Comparison of ENCODE assay signal across 16 cellular contexts in genomic region chr5:107284822-107285510, GRCh38.
DNase-seq lines count a peak whose midpoint lies in the region; ATAC-seq, FAIRE-seq and TF ChIP-seq lines count a peak whose summit lies in the region.
"Had no signal": no experiment of that assay in that cellular context is flagged by ENCODE, and none has a peak within 500 bp of the region (broad histone marks: within the 10 kb centered on the region; RNA-seq: fewer than 3 reads in every experiment).

No MANE protein-coding gene starts in this region.

- TF ChIP-seq POLR2A in H54 (IDR thresholded peaks at IDR 0.05; ENCODE audit: low read depth, low read length), result no peak

- POLR2A ChIA-PET in RWPE1 (lab: Yijun Ruan, JAX; ENCODE audit: low non-redundant PET), result no interaction called here

- no peak for DNase-seq in H54 (ENCODE audit: insufficient read length, low spot score)
- DNase-seq in RWPE1 (ENCODE audit: low spot score), result peak; percentile 55
- peak; percentile 22 for DNase-seq in fibroblast of pulmonary artery (ENCODE audit: low read depth)
- peak; percentile 18 for DNase-seq in skeletal muscle cell (ENCODE audit: low read depth)
- DNase-seq: activated CD4-positive, CD25-positive, alpha-beta regulatory T cell treated with anti-CD3 and anti-CD28 coated beads, Interleukin-2, amount 50 U/mL, for 72 hours; heart left ventricle; left colon; NCI-H2029 treated with DMSO at 0.1 percent for 48 hours; NCI-H526; Peyer's patch; T-helper 1 cell had no signal

- H3K4me3 ChIP-seq in fibroblast of pulmonary artery (replicated peaks; ENCODE audit: low read depth, low read length), result no peak overlapping the region
- no peak overlapping the region for H3K4me3 ChIP-seq in skeletal muscle cell (ENCODE audit: low read depth, low read length)
- H3K4me3 ChIP-seq: BLaER1, heart left ventricle, Peyer's patch had no signal

- no peak for TF ChIP-seq CTCF in RWPE1 (conservative IDR thresholded peaks at IDR 0.05; ENCODE audit: low read depth)
- no peak for TF ChIP-seq CTCF in fibroblast of pulmonary artery (IDR thresholded peaks at IDR 0.05; ENCODE audit: low read length, missing control alignments)

- FAIRE-seq in H54 (lab: Jason Lieb, UNC), result peak; percentile 83

- ATAC-seq in HG02623 (IDR thresholded peaks at IDR 0.05; ENCODE audit: unreplicated experiment), result no peak
- no peak for ATAC-seq in GM21528 (IDR thresholded peaks at IDR 0.05; ENCODE audit: low FRiP score, unreplicated experiment)
- no peak for ATAC-seq in HG03196 (IDR thresholded peaks at IDR 0.05; ENCODE audit: unreplicated experiment)
- ATAC-seq in GM21576 (IDR thresholded peaks at IDR 0.05; ENCODE audit: unreplicated experiment), result no peak
- ATAC-seq: left colon had no signal

- CTCF ChIA-PET in RWPE1 (lab: Yijun Ruan, JAX), result interaction anchor here (0.5 to 0.7 kb wide), 2 partner anchors 311 to 323 kb away, joined by 3 to 4 read pairs; no protein-coding TSS in a partner anchor

- H3K27ac ChIP-seq in RWPE1, result no peak overlapping the region
- H3K27ac ChIP-seq: BLaER1, heart left ventricle, Peyer's patch had no signal
